Comparison of ENCODE assay signal across 8 cellular contexts in the genomic region with DNA sequence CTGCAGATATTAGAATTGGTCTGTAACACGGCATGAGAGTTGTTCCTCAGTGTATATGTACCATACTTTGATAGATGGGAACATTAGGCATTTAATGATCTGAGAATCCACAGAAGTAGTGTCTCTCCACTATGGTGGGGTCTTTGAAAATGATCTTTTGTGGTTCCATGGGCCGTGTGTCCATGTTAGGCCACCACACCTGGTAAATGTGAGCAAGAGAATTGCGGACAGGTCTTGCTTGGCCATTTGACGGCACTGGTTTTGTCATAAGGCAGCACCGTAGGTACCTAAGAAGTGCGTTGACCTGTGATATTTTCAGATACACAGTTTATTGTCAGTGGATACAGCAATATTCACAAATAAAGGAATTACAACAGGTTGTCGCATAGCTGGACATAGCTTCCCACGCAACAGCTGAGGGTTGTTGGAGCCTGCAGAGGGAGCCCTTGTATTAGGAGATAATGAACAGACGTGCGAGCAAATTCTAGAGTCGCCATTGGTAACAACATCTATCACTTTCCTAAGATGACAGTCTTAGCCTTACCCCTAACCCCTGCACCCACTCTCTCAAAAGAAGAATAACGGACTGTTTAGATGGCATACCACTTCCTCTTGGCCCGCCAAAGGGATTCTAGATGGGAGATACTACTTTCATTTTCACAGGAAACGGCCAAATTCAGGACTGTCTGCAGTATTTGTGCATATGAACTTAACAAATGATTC.
A peak's percentile ranks its signal among the peaks of the same experiment; 100 is the strongest.
DNase-seq lines count a peak whose midpoint lies in the region; ATAC-seq and TF ChIP-seq lines count a peak whose summit lies in the region.

No MANE protein-coding gene starts in this region.

- WGBS in lung, 2 donors: 37 to 40% methylated on average over 14 of the region's 14 CpGs

- TF ChIP-seq CTCF in BE2C (IDR thresholded peaks at IDR 0.05; ENCODE audit: low read depth, low read length) (peak; percentile 92), lung (IDR thresholded peaks at IDR 0.05; ENCODE audit: control extremely low read depth, extremely low read depth) (peak; percentile 44)

- H3K27me3 ChIP-seq in BE2C (no peaks in the 10 kb centered on the region), duodenal mucosa (ENCODE audit: control insufficient read depth in 1 of 2, insufficient read depth in 2 of 2, low read length in 2 of 2) (no peaks in the 10 kb centered on the region), lung (ENCODE audit: control insufficient read depth, insufficient read depth) (no peaks in the 10 kb centered on the region)

- peak overlapping the region; percentile 52 to 53 for H3K9ac ChIP-seq in duodenal mucosa (ENCODE audit: low read depth in 1 of 2, low read length in 2 of 2)

- no peaks in the 10 kb centered on the region for H3K36me3 ChIP-seq in BE2C
- no peaks in the 10 kb centered on the region for H3K36me3 ChIP-seq in duodenal mucosa (ENCODE audit: control insufficient read depth in 1 of 2, insufficient read depth in 2 of 2, low read length in 2 of 2)
- H3K36me3 ChIP-seq in lung (ENCODE audit: control insufficient read depth in 2 of 2, insufficient read depth in 2 of 2, low read length in 2 of 2): no peaks in the 10 kb centered on the region

- H3K27ac ChIP-seq in duodenal mucosa (ENCODE audit: low read depth, low read length) (no peak overlapping the region), lung (ENCODE audit: low read depth in 1 of 2, low read length in 1 of 2) (no peak overlapping the region)

- H3K9me3 ChIP-seq in BE2C (no peaks in the 10 kb centered on the region), duodenal mucosa (ENCODE audit: control insufficient read depth in 1 of 2, low read length in 2 of 2) (no peaks in the 10 kb centered on the region), lung (ENCODE audit: control insufficient read depth in 2 of 2, insufficient read depth in 1 of 2, low read length in 1 of 2) (no peaks in the 10 kb centered on the region)

- H3K4me3 ChIP-seq in BE2C (ENCODE audit: low read depth, low read length) (peak overlapping the region; percentile 57), duodenal mucosa (ENCODE audit: low read depth in 1 of 2, low read length in 2 of 2) (peak overlapping the region; percentile 76 to 83), lung (peak overlapping the region; percentile 46)

- no peaks in the 10 kb centered on the region for H3K4me1 ChIP-seq in BE2C
- peaks cover 0 to 10% of the 10 kb centered on the region in 2 donors for H3K4me1 ChIP-seq in duodenal mucosa (ENCODE audit: control insufficient read depth in 1 of 2, insufficient read depth in 2 of 2, low read length in 2 of 2)
- H3K4me1 ChIP-seq in lung (ENCODE audit: control insufficient read depth in 2 of 2, insufficient read depth in 2 of 2, low read length in 2 of 2): no peaks in the 10 kb centered on the region

- DNase-seq in BE2C: peak; percentile 69
- DNase-seq in NCI-H2196 (lab: John Stamatoyannopoulos, UW; ENCODE audit: unreplicated experiment): peak; percentile 81
- DNase-seq in activated CD4-positive, alpha-beta T cell treated with anti-CD3 and anti-CD28 coated beads for 1 hour: peak; percentile 12
- peak; percentile 60 for DNase-seq in lung (ENCODE audit: low spot score)
- DNase-seq in stimulated activated CD8-positive, alpha-beta memory T cell treated with anti-CD3 and anti-CD28 coated beads, Interleukin-15, amount 100 ng/mL, for 1 hour (ENCODE audit: low read depth): peak; percentile 12

- ATAC-seq in GM19035 (IDR thresholded peaks at IDR 0.05; ENCODE audit: unreplicated experiment) (peak; percentile 92), HG03280 (IDR thresholded peaks at IDR 0.05; ENCODE audit: unreplicated experiment) (peak; percentile 88), lung (ENCODE audit: insufficient read depth, low FRiP score) (peak; percentile 34)

Comparison
In these comparisons a context has a peak if more than half of its experiments do, and no peak if none do; other contexts are left out.
1. DNase-seq: peak in every context shown above with its lines; median percentile 81 in NCI-H2196; 69 in BE2C; 60 in lung; 12 in activated CD4-positive, alpha-beta T cell treated with anti-CD3 and anti-CD28 coated beads for 1 hour; 12 in stimulated activated CD8-positive, alpha-beta memory T cell treated with anti-CD3 and anti-CD28 coated beads, Interleukin-15, amount 100 ng/mL, for 1 hour.
2. ATAC-seq: peak in every context shown above with its lines; median percentile 92 in GM19035; 88 in HG03280; 34 in lung.